ENCODE assay signal across 14 cellular contexts in genomic region chr9:126389958-126390357, GRCh38.
DNase-seq lines count a peak whose midpoint lies in the region; ATAC-seq and TF ChIP-seq lines count a peak whose summit lies in the region.
"Had no signal": no experiment of that assay in that cellular context is flagged by ENCODE, and none has a peak within 500 bp of the region (broad histone marks: within the 10 kb centered on the region; RNA-seq: fewer than 3 reads in every experiment).

No MANE protein-coding gene starts in this region.

- no peaks in the 10 kb centered on the region for H3K27me3 Mint-ChIP-seq in activated CD8-positive, alpha-beta T cell treated with anti-CD3 and anti-CD28 coated beads, Interleukin-2, amount 10 ng/mL, durations not matched to agents 7 days and 5 days (ENCODE audit: low read depth)
- no peaks in the 10 kb centered on the region for H3K27me3 Mint-ChIP-seq in activated CD8-positive, alpha-beta T cell treated with anti-CD3 and anti-CD28 coated beads for 36 hours
- H3K27me3 Mint-ChIP-seq: type B pancreatic cell had no signal

- no peaks in the 10 kb centered on the region for H4K20me1 ChIP-seq in OCI-LY3 (ENCODE audit: insufficient read depth, low read length)

- intact Hi-C loops in activated CD8-positive, alpha-beta T cell treated with anti-CD3 and anti-CD28 coated beads for 36 hours (cut with micrococcal nuclease): no loop called here
- intact Hi-C loops in left ventricle myocardium superior (cut with micrococcal nuclease): no loop called here

- peaks cover 30% of the 10 kb centered on the region for H3K27me3 ChIP-seq in OCI-LY3 (ENCODE audit: low read depth, low read length)

- peaks cover 49% of the 10 kb centered on the region for H3K36me3 Mint-ChIP-seq in activated CD8-positive, alpha-beta T cell treated with anti-CD3 and anti-CD28 coated beads, Interleukin-2, amount 10 ng/mL, durations not matched to agents 7 days and 5 days (ENCODE audit: low read depth)
- H3K36me3 Mint-ChIP-seq in activated CD8-positive, alpha-beta T cell treated with anti-CD3 and anti-CD28 coated beads for 36 hours (ENCODE audit: low read depth): peaks cover 5% of the 10 kb centered on the region

- H3K9me3 ChIP-seq in OCI-LY3 (ENCODE audit: insufficient read depth, low read length): no peaks in the 10 kb centered on the region

- peak overlapping the region; percentile 29 for H3K4me3 ChIP-seq in OCI-LY3 (ENCODE audit: low read length)
- H3K4me3 ChIP-seq: skin epidermis had no signal

- H3K4me3 Mint-ChIP-seq in activated CD8-positive, alpha-beta T cell treated with anti-CD3 and anti-CD28 coated beads, Interleukin-2, amount 10 ng/mL, durations not matched to agents 7 days and 5 days: no peak overlapping the region
- no peak overlapping the region for H3K4me3 Mint-ChIP-seq in activated CD8-positive, alpha-beta T cell treated with anti-CD3 and anti-CD28 coated beads for 36 hours
- H3K4me3 Mint-ChIP-seq: type B pancreatic cell had no signal

- no peak for ATAC-seq in activated CD8-positive, alpha-beta T cell treated with anti-CD3 and anti-CD28 coated beads, Interleukin-2, amount 10 ng/mL, durations not matched to agents 7 days and 5 days
- no peak for ATAC-seq in activated CD8-positive, alpha-beta T cell treated with anti-CD3 and anti-CD28 coated beads for 36 hours
- ATAC-seq in left ventricle myocardium superior (peak; percentile 55), GM21619 (IDR thresholded peaks at IDR 0.05; ENCODE audit: unreplicated experiment) (no peak), GM19463 (IDR thresholded peaks at IDR 0.05; ENCODE audit: unreplicated experiment) (no peak), GM18868 (IDR thresholded peaks at IDR 0.05; ENCODE audit: unreplicated experiment) (no peak)
- ATAC-seq: esophagus mucosa had no signal

- H3K36me3 ChIP-seq in OCI-LY3 (replicated peaks; ENCODE audit: low read depth, low read length): no peaks in the 10 kb centered on the region

- H3K79me2 ChIP-seq in OCI-LY3 (ENCODE audit: low read length): no peaks in the 10 kb centered on the region

- POLR2A ChIA-PET in activated CD8-positive, alpha-beta T cell treated with anti-CD3 and anti-CD28 coated beads, Interleukin-2, amount 10 ng/mL, durations not matched to agents 7 days and 5 days (lab: Charles Lee): no interaction called here
- POLR2A ChIA-PET in activated CD8-positive, alpha-beta T cell treated with anti-CD3 and anti-CD28 coated beads for 36 hours (lab: Charles Lee): no interaction called here

- no peak for DNase-seq in activated CD8-positive, alpha-beta T cell treated with anti-CD3 and anti-CD28 coated beads, Interleukin-2, amount 10 ng/mL, durations not matched to agents 7 days and 5 days
- DNase-seq in activated CD8-positive, alpha-beta T cell treated with anti-CD3 and anti-CD28 coated beads for 36 hours: no peak
- DNase-seq in left ventricle myocardium superior (no peak), substantia nigra (lab: John Stamatoyannopoulos, UW) (no peak)
- DNase-seq: activated CD4-positive, alpha-beta T cell treated with anti-CD3 and anti-CD28 coated beads for 1 hour; activated effector memory CD4-positive, alpha-beta T cell treated with anti-CD3 and anti-CD28 coated beads, Interleukin-2, amount 50 U/mL, for 16 hours; NCI-H2227 treated with DMSO at 0.1 percent for 48 hours had no signal

- H3K27ac Mint-ChIP-seq in activated CD8-positive, alpha-beta T cell treated with anti-CD3 and anti-CD28 coated beads, Interleukin-2, amount 10 ng/mL, durations not matched to agents 7 days and 5 days: peak overlapping the region; percentile 73
- no peak overlapping the region for H3K27ac Mint-ChIP-seq in activated CD8-positive, alpha-beta T cell treated with anti-CD3 and anti-CD28 coated beads for 36 hours
- H3K27ac Mint-ChIP-seq: type B pancreatic cell had no signal

- peaks cover 15% of the 10 kb centered on the region for H3K4me1 ChIP-seq in OCI-LY3 (ENCODE audit: low read length)

- peak overlapping the region; percentile 63 for H3K4me2 ChIP-seq in OCI-LY3 (ENCODE audit: low read length)

- CTCF ChIA-PET in activated CD8-positive, alpha-beta T cell treated with anti-CD3 and anti-CD28 coated beads, Interleukin-2, amount 10 ng/mL, durations not matched to agents 7 days and 5 days (lab: Charles Lee): no interaction called here
- CTCF ChIA-PET in activated CD8-positive, alpha-beta T cell treated with anti-CD3 and anti-CD28 coated beads for 36 hours (lab: Charles Lee): interaction anchor here (1.0 kb wide), 1 partner anchor 62 kb away, joined by 3 read pairs; no protein-coding TSS in a partner anchor

- no peak overlapping the region for H2AFZ ChIP-seq in OCI-LY3 (ENCODE audit: low read depth, low read length)

- no peaks in the 10 kb centered on the region for H3K9me3 Mint-ChIP-seq in activated CD8-positive, alpha-beta T cell treated with anti-CD3 and anti-CD28 coated beads, Interleukin-2, amount 10 ng/mL, durations not matched to agents 7 days and 5 days (ENCODE audit: insufficient read depth)
- H3K9me3 Mint-ChIP-seq in activated CD8-positive, alpha-beta T cell treated with anti-CD3 and anti-CD28 coated beads for 36 hours: no peaks in the 10 kb centered on the region
- H3K9me3 Mint-ChIP-seq: type B pancreatic cell had no signal

- H3K4me1 Mint-ChIP-seq in activated CD8-positive, alpha-beta T cell treated with anti-CD3 and anti-CD28 coated beads, Interleukin-2, amount 10 ng/mL, durations not matched to agents 7 days and 5 days (ENCODE audit: low read depth): peaks cover 49% of the 10 kb centered on the region
- H3K4me1 Mint-ChIP-seq in activated CD8-positive, alpha-beta T cell treated with anti-CD3 and anti-CD28 coated beads for 36 hours (ENCODE audit: low read depth): peaks cover 16% of the 10 kb centered on the region

- H3K9ac ChIP-seq in OCI-LY3 (ENCODE audit: low read length): no peak overlapping the region; the same call in 1 of the 2 replicates

- TF ChIP-seq CTCF in activated CD8-positive, alpha-beta T cell treated with anti-CD3 and anti-CD28 coated beads for 36 hours (IDR thresholded peaks at IDR 0.05): no peak
- no peak for TF ChIP-seq CTCF in OCI-LY3 (IDR thresholded peaks at IDR 0.05; ENCODE audit: low read depth, low read length)

- H3K27ac ChIP-seq in OCI-LY3 (ENCODE audit: low read length): no peak overlapping the region
- peak overlapping the region; percentile 70 for H3K27ac ChIP-seq in substantia nigra (ENCODE audit: low read depth, low read length, poor library complexity, severe bottlenecking)
